1 cellular context compared by ENCODE assay signal in genomic region chr2:190880374-190881073, GRCh38.
A peak's percentile ranks its signal among the peaks of the same experiment; 100 is the strongest.
TF ChIP-seq lines count a peak whose summit lies in the region.

TSS of gene GLS (plus strand) at chr2:190880821. CDS start at chr2:190881085, 264 bp downstream.

TF ChIP-seq in HepG2, 621 proteins besides CTCF, POLR2A, EP300 and RAD21 (continued from another document and continues in another):
- TF ChIP-seq SOX13 (IDR thresholded peaks at IDR 0.05), result peak; percentile 57
- peak in 1 of 2 experiments; percentile 19; a peak in 1 of 4 replicates for TF ChIP-seq SOX13 (CRISPR knock-in tag; conservative IDR thresholded peaks at IDR 0.05 in 1 of 2, IDR thresholded peaks at IDR 0.05 in 1 of 2)
- TF ChIP-seq ZNF563 (CRISPR knock-in tag; IDR thresholded peaks at IDR 0.05), result peak; percentile 90
- TF ChIP-seq AKNA (CRISPR knock-in tag; IDR thresholded peaks at IDR 0.05; ENCODE audit: borderline replicate concordance), result no peak; the same call in 1 of the 2 replicates
- peak; percentile 68; the same call in 1 of the 2 replicates for TF ChIP-seq HNF1B (CRISPR knock-in tag; IDR thresholded peaks at IDR 0.05)
- peak; percentile 41; the same call in 1 of the 2 replicates for TF ChIP-seq STAT5B (CRISPR knock-in tag; IDR thresholded peaks at IDR 0.05)
- TF ChIP-seq TRIM22 (IDR thresholded peaks at IDR 0.05), result no peak
- peak; percentile 83 for TF ChIP-seq ZNF329 (CRISPR knock-in tag; IDR thresholded peaks at IDR 0.05; ENCODE audit: low read depth)
- TF ChIP-seq, protein P1, sequence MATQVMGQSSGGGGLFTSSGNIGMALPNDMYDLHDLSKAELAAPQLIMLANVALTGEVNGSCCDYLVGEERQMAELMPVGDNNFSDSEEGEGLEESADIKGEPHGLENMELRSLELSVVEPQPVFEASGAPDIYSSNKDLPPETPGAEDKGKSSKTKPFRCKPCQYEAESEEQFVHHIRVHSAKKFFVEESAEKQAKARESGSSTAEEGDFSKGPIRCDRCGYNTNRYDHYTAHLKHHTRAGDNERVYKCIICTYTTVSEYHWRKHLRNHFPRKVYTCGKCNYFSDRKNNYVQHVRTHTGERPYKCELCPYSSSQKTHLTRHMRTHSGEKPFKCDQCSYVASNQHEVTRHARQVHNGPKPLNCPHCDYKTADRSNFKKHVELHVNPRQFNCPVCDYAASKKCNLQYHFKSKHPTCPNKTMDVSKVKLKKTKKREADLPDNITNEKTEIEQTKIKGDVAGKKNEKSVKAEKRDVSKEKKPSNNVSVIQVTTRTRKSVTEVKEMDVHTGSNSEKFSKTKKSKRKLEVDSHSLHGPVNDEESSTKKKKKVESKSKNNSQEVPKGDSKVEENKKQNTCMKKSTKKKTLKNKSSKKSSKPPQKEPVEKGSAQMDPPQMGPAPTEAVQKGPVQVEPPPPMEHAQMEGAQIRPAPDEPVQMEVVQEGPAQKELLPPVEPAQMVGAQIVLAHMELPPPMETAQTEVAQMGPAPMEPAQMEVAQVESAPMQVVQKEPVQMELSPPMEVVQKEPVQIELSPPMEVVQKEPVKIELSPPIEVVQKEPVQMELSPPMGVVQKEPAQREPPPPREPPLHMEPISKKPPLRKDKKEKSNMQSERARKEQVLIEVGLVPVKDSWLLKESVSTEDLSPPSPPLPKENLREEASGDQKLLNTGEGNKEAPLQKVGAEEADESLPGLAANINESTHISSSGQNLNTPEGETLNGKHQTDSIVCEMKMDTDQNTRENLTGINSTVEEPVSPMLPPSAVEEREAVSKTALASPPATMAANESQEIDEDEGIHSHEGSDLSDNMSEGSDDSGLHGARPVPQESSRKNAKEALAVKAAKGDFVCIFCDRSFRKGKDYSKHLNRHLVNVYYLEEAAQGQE (IDR thresholded peaks at IDR 0.05; ENCODE audit: borderline replicate concordance in 1 of 2, low read depth in 1 of 2, low read length in 2 of 2), result peak in 1 of 2 experiments; percentile 79; a peak in 1 of 4 replicates
- TF ChIP-seq ZKSCAN5 (CRISPR knock-in tag; IDR thresholded peaks at IDR 0.05), result 0 out of 2 replicates have a peak, but pooled peaks have one; percentile 49
- TF ChIP-seq, protein P2, sequence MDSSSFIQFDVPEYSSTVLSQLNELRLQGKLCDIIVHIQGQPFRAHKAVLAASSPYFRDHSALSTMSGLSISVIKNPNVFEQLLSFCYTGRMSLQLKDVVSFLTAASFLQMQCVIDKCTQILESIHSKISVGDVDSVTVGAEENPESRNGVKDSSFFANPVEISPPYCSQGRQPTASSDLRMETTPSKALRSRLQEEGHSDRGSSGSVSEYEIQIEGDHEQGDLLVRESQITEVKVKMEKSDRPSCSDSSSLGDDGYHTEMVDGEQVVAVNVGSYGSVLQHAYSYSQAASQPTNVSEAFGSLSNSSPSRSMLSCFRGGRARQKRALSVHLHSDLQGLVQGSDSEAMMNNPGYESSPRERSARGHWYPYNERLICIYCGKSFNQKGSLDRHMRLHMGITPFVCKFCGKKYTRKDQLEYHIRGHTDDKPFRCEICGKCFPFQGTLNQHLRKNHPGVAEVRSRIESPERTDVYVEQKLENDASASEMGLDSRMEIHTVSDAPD (CRISPR knock-in tag; IDR thresholded peaks at IDR 0.05), result peak; percentile 71; the same call in 1 of the 2 replicates
- 0 out of 2 replicates have a peak, but pooled peaks have one; percentile 20 for TF ChIP-seq AHDC1 (CRISPR knock-in tag; IDR thresholded peaks at IDR 0.05; ENCODE audit: borderline replicate concordance)
- TF ChIP-seq CBX1 (IDR thresholded peaks at IDR 0.05; ENCODE audit: low read depth), result peak; percentile 85
- TF ChIP-seq ZNF781 (CRISPR knock-in tag; IDR thresholded peaks at IDR 0.05; ENCODE audit: borderline replicate concordance, not compliant biosample characterization), result peak; percentile 55
- peak; percentile 89 for TF ChIP-seq ZFY (CRISPR knock-in tag; IDR thresholded peaks at IDR 0.05)
- peak; percentile 69; the same call in 1 of the 2 replicates for TF ChIP-seq ZNF605 (CRISPR knock-in tag; IDR thresholded peaks at IDR 0.05)
- TF ChIP-seq ZNF282 (IDR thresholded peaks at IDR 0.05; ENCODE audit: partially characterized antibody), result no peak
- no peak for TF ChIP-seq ZBTB39 (CRISPR knock-in tag; IDR thresholded peaks at IDR 0.05)
- peak; percentile 42; the same call in 1 of the 2 replicates for TF ChIP-seq ZNF564 (CRISPR knock-in tag; IDR thresholded peaks at IDR 0.05)
- TF ChIP-seq TP53 (CRISPR knock-in tag; conservative IDR thresholded peaks at IDR 0.05), result peak; percentile 43; the same call in 1 of the 2 replicates
- no peak for TF ChIP-seq PHF21A (CRISPR knock-in tag; IDR thresholded peaks at IDR 0.05)
- TF ChIP-seq, protein P3, sequence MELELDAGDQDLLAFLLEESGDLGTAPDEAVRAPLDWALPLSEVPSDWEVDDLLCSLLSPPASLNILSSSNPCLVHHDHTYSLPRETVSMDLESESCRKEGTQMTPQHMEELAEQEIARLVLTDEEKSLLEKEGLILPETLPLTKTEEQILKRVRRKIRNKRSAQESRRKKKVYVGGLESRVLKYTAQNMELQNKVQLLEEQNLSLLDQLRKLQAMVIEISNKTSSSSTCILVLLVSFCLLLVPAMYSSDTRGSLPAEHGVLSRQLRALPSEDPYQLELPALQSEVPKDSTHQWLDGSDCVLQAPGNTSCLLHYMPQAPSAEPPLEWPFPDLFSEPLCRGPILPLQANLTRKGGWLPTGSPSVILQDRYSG (CRISPR knock-in tag; IDR thresholded peaks at IDR 0.05), result 0 out of 2 replicates have a peak, but pooled peaks have one; percentile 21
- peak; percentile 58 for TF ChIP-seq HBP1 (CRISPR knock-in tag; IDR thresholded peaks at IDR 0.05; ENCODE audit: low read depth)
- peak; percentile 77; the same call in 1 of the 2 replicates for TF ChIP-seq DMAP1 (CRISPR knock-in tag; IDR thresholded peaks at IDR 0.05)
